Comparison of ENCODE assay signal across 16 cellular contexts in genomic region chr14:96589577-96589976, GRCh38.
DNase-seq lines count a peak whose midpoint lies in the region; ATAC-seq and TF ChIP-seq lines count a peak whose summit lies in the region.
"Had no signal": no experiment of that assay in that cellular context is flagged by ENCODE, and none has a peak within 500 bp of the region (broad histone marks: within the 10 kb centered on the region; RNA-seq: fewer than 3 reads in every experiment).

No MANE protein-coding gene starts in this region.

- H3K9me3 ChIP-seq in right cardiac atrium (ENCODE audit: control insufficient read depth, low read length) (no peaks in the 10 kb centered on the region), sigmoid colon (no peaks in the 10 kb centered on the region)
- H3K9me3 ChIP-seq: BLaER1 treated with 17β-estradiol and CSF1 and Interleukin-3, amounts not matched to agents 10 nM and 100 nM had no signal

- in situ Hi-C loops in GM13976 (cut with MboI; ENCODE audit: low sequenced_read_pairs, unreplicated experiment): loop anchor here (10.0 kb wide), 1 partner anchor 145 kb away; no protein-coding TSS in a partner anchor

- H3K27ac ChIP-seq in right cardiac atrium (ENCODE audit: low read length): no peak overlapping the region
- no peak overlapping the region for H3K27ac ChIP-seq in sigmoid colon
- H3K27ac ChIP-seq: BLaER1 treated with 17β-estradiol and CSF1 and Interleukin-3, amounts not matched to agents 10 nM and 100 nM had no signal

- no peaks in the 10 kb centered on the region for H3K4me1 ChIP-seq in right cardiac atrium (ENCODE audit: control insufficient read depth, insufficient read depth, low read length)
- H3K4me1 ChIP-seq in sigmoid colon: peaks cover 0 to 10% (median 7%) of the 10 kb centered on the region in 4 donors

- H3K4me3 ChIP-seq in right cardiac atrium (ENCODE audit: low read length): no peak overlapping the region
- H3K4me3 ChIP-seq in sigmoid colon: no peak overlapping the region
- H3K4me3 ChIP-seq: BLaER1 treated with 17β-estradiol and CSF1 and Interleukin-3, amounts not matched to agents 10 nM and 100 nM; GM23338 had no signal

- CTCF ChIA-PET in GM10248 (lab: Yijun Ruan, JAX): interaction anchor here (1.0 to 1.4 kb wide), 2 partner anchors 9 to 152 kb away, joined by 3 to 4 read pairs; no protein-coding TSS in a partner anchor

- TF ChIP-seq POLR2A in sigmoid colon (IDR thresholded peaks at IDR 0.05): no peak

- TF ChIP-seq CTCF in sigmoid colon (IDR thresholded peaks at IDR 0.05) (no peak), GM13976 (IDR thresholded peaks at IDR 0.05; ENCODE audit: borderline replicate concordance, control extremely low read depth, extremely low read depth, insufficient read depth, missing control alignments) (no peak), GM10248 (IDR thresholded peaks at IDR 0.05; ENCODE audit: control extremely low read depth, extremely low read depth, low read depth, missing control alignments) (no peak)

- H3K27me3 ChIP-seq in right cardiac atrium (ENCODE audit: control insufficient read depth, insufficient read depth) (no peaks in the 10 kb centered on the region), sigmoid colon (peaks cover 9 to 75% (median 29%) of the 10 kb centered on the region in 3 donors)
- H3K27me3 ChIP-seq: BLaER1 treated with 17β-estradiol and CSF1 and Interleukin-3, amounts not matched to agents 10 nM and 100 nM had no signal

- WGBS in right cardiac atrium: 70% methylated on average over 3 of the region's 3 CpGs
- WGBS in sigmoid colon, 2 donors: 73 to 80% methylated on average over 3 of the region's 3 CpGs

- H3K36me3 ChIP-seq in sigmoid colon: no peaks in the 10 kb centered on the region
- H3K36me3 ChIP-seq: BLaER1 treated with 17β-estradiol and CSF1 and Interleukin-3, amounts not matched to agents 10 nM and 100 nM had no signal

- intact Hi-C loops in cardiac septum (cut with DNase I) (no loop called here), right cardiac atrium (cut with DNase I) (loop anchor here in 1 of 4 donors (10.0 kb wide), 1 partner anchor 155 kb away; no protein-coding TSS in a partner anchor), sigmoid colon (cut with DNase I) (no loop called here)

- TF ChIP-seq EP300 in sigmoid colon (IDR thresholded peaks at IDR 0.05): no peak

- DNase-seq in cardiac septum (ENCODE audit: low spot score): peak; percentile 41
- no peak for DNase-seq in right cardiac atrium
- peak; percentile 22 for DNase-seq in islet precursor cell
- DNase-seq in sigmoid colon: peak; percentile 30
- DNase-seq in GM13976 (ENCODE audit: low spot score): no peak
- DNase-seq in GM10248 (ENCODE audit: extremely low spot score): no peak
- DNase-seq in globus pallidus (ENCODE audit: low spot score): no peak
- DNase-seq: ACHN; CD4-positive, CD25-positive, alpha-beta regulatory T cell; DMS53; GF-D8; IMR-90 had no signal

- ATAC-seq in right cardiac atrium (no peak), HG02938 (IDR thresholded peaks at IDR 0.05; ENCODE audit: unreplicated experiment) (no peak)
- ATAC-seq: GM23338, HCT116 had no signal

- POLR2A ChIA-PET in GM10248 (lab: Yijun Ruan, JAX): no interaction called here

Comparison
In these comparisons a context has a peak if more than half of its experiments do, and no peak if none do; other contexts are left out.
1. DNase-seq: peak in cardiac septum (single experiment), islet precursor cell (single experiment) and sigmoid colon (single experiment); none in right cardiac atrium (0 of 3), GM13976 (single experiment), GM10248 (single experiment) and globus pallidus (single experiment).